In the genomic region with DNA sequence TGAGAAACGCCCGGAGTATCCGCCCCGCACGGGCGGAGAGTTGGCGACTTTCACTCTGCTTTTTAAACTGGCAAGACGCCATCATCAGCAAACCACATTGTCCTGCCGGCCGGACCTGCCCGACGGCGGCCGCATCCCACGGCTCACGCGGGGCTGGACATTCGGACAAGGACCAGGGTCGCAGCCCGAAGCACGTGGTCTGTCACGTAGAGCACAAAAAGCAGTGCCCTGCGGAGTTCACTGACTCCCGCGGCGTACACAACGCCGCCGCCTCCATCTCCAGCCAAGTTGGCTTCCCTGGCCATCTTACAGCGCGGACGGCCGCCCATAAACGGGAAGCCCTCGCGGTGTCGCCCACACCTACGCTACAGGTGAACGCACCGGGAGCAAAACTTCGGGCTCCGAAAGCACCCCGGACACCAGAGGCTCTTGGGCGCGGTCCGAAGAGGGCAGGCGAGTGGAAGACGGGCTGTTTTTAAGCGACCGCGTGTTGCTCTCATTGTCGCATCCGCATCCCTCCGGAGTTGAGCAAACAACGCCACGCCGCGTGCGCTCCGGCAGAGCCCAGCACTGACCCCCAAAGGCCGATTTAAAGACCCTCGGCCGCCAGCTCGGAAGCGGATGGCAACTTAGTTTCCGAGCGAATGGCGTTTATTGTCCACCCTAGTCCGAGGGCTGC, we compare ENCODE assay signal across 8 cellular contexts. TPM values are rescaled to one million over a fixed set of nuclear protein-coding genes. Genes with fewer than 3 reads are reported as not detected.
A peak's percentile ranks its signal among the peaks of the same experiment; 100 is the strongest.
DNase-seq lines count a peak whose midpoint lies in the region; ATAC-seq and TF ChIP-seq lines count a peak whose summit lies in the region.

No MANE protein-coding gene starts in this region.

- 0% methylated on average over 69 of the region's 69 CpGs for WGBS in heart right ventricle, 2 donors
- WGBS in prostate gland = under 1% methylated on average over 62 of the region's 69 CpGs

- H3K27me3 Mint-ChIP-seq in activated naive CD8-positive, alpha-beta T cell treated with anti-CD3 and anti-CD28 coated beads, Interleukin-2, amount 10 ng/mL, durations not matched to agents 7 days and 5 days = peaks cover 2% of the 10 kb centered on the region

- TF ChIP-seq CTCF in heart right ventricle (IDR thresholded peaks at IDR 0.05) (no peak), prostate gland (IDR thresholded peaks at IDR 0.05) (no peak), vagina (IDR thresholded peaks at IDR 0.05) (no peak)

- intact Hi-C loops in heart right ventricle (cut with DNase I) (no loop called here), prostate gland (cut with DNase I) (loop anchor here (5.0 kb wide), 1 partner anchor 48 kb away; no protein-coding TSS in a partner anchor), vagina (cut with DNase I) (no loop called here)

- POLR2A ChIA-PET in activated naive CD8-positive, alpha-beta T cell treated with anti-CD3 and anti-CD28 coated beads, Interleukin-2, amount 10 ng/mL, durations not matched to agents 7 days and 5 days (lab: Charles Lee) = interaction anchor here (1.0 to 2.3 kb wide), 2 partner anchors 38 kb away, joined by 3 to 12 read pairs; no protein-coding TSS in a partner anchor

- peaks cover 33% of the 10 kb centered on the region for H3K4me1 Mint-ChIP-seq in activated naive CD8-positive, alpha-beta T cell treated with anti-CD3 and anti-CD28 coated beads, Interleukin-2, amount 10 ng/mL, durations not matched to agents 7 days and 5 days

- TF ChIP-seq POLR2A in prostate gland (IDR thresholded peaks at IDR 0.05) = no peak
- no peak for TF ChIP-seq POLR2A in vagina (IDR thresholded peaks at IDR 0.05)

- peak; percentile 7 for ATAC-seq in activated naive CD8-positive, alpha-beta T cell treated with anti-CD3 and anti-CD28 coated beads, Interleukin-2, amount 10 ng/mL, durations not matched to agents 7 days and 5 days (ENCODE audit: low read depth)
- ATAC-seq in heart right ventricle = peak; percentile 17 to 54 (median 25)

- H3K36me3 Mint-ChIP-seq in activated naive CD8-positive, alpha-beta T cell treated with anti-CD3 and anti-CD28 coated beads, Interleukin-2, amount 10 ng/mL, durations not matched to agents 7 days and 5 days = peaks cover 2% of the 10 kb centered on the region

- DNase-seq in DMS153 treated with DMSO at 0.1 percent for 48 hours (lab: John Stamatoyannopoulos, UW; ENCODE audit: unreplicated experiment) = peak; percentile 29
- DNase-seq in DMS153 (lab: John Stamatoyannopoulos, UW) = no peak
- peak in 62 of 76 experiments; percentile 7 to 69 (median 40) for DNase-seq in HUDEP-2 (lab: John Stamatoyannopoulos, UW; ENCODE audit: unreplicated experiment in 76 of 76)
- DNase-seq in SK-N-DZ (ENCODE audit: low spot score) = peak; percentile 39
- DNase-seq in activated naive CD8-positive, alpha-beta T cell treated with anti-CD3 and anti-CD28 coated beads, Interleukin-2, amount 10 ng/mL, durations not matched to agents 7 days and 5 days = peak; percentile 68
- DNase-seq in heart right ventricle = peak; percentile 52 to 58
- DNase-seq in prostate gland (ENCODE audit: low spot score) = peak; percentile 59
- peak in 1 of 2 donors; percentile 89 for DNase-seq in vagina (ENCODE audit: extremely low spot score in 2 of 2)

- H3K4me1 ChIP-seq in heart right ventricle (peaks cover 0 to 35% (median 9%) of the 10 kb centered on the region in 9 donors), prostate gland (replicated peaks) (no peaks in the 10 kb centered on the region), vagina (peaks cover 12% of the 10 kb centered on the region)

- peak overlapping the region; percentile 87 for H3K4me3 Mint-ChIP-seq in activated naive CD8-positive, alpha-beta T cell treated with anti-CD3 and anti-CD28 coated beads, Interleukin-2, amount 10 ng/mL, durations not matched to agents 7 days and 5 days

- H3K27ac ChIP-seq in heart right ventricle (peak overlapping the region in 9 of 10 donors; percentile 61 to 96 (median 74)), prostate gland (peak overlapping the region; percentile 92 to 93), vagina (peak overlapping the region; percentile 90)

- H3K27ac Mint-ChIP-seq in activated naive CD8-positive, alpha-beta T cell treated with anti-CD3 and anti-CD28 coated beads, Interleukin-2, amount 10 ng/mL, durations not matched to agents 7 days and 5 days = peak overlapping the region; percentile 98

- H3K9me3 ChIP-seq in heart right ventricle = no peaks in the 10 kb centered on the region
- H3K9me3 ChIP-seq in prostate gland = no peaks in the 10 kb centered on the region
- no peaks in the 10 kb centered on the region for H3K9me3 ChIP-seq in vagina

- no peaks in the 10 kb centered on the region for H3K36me3 ChIP-seq in heart right ventricle
- no peaks in the 10 kb centered on the region for H3K36me3 ChIP-seq in prostate gland
- H3K36me3 ChIP-seq in vagina = no peaks in the 10 kb centered on the region

- no peaks in the 10 kb centered on the region for H3K9me3 Mint-ChIP-seq in activated naive CD8-positive, alpha-beta T cell treated with anti-CD3 and anti-CD28 coated beads, Interleukin-2, amount 10 ng/mL, durations not matched to agents 7 days and 5 days

- peak overlapping the region; percentile 64 to 87 (median 70) for H3K4me3 ChIP-seq in heart right ventricle
- peak overlapping the region; percentile 67 to 72 for H3K4me3 ChIP-seq in prostate gland
- H3K4me3 ChIP-seq in vagina = peak overlapping the region; percentile 65 to 75

- H3K27me3 ChIP-seq in heart right ventricle (no peaks in the 10 kb centered on the region), prostate gland (replicated peaks; ENCODE audit: insufficient read depth) (no peaks in the 10 kb centered on the region), vagina (no peaks in the 10 kb centered on the region)

RNA-seq across cellular contexts. Expression of a gene that starts 1.0 kb away (rescaled TPM):
- 243 and 376 TPM in 2 replicates for polyA plus RNA-seq in SK-N-DZ (2014; cell fraction: cytosol; rRNA removed)
- 93.4 and 146 TPM in 2 replicates for polyA plus RNA-seq in SK-N-DZ (2014; cell fraction: nucleus; rRNA removed)
- 10 to 100 TPM; 74.7 to 86.3 TPM for total RNA-seq in activated naive CD8-positive, alpha-beta T cell treated with anti-CD3 and anti-CD28 coated beads, Interleukin-2, amount 10 ng/mL, durations not matched to agents 7 days and 5 days
- 10 to 100 TPM in 6 of 10 donors, 1 to 10 TPM in 4; 5.7 to 16.9 (median 10.9) TPM for total RNA-seq in heart right ventricle
- 1 to 10 TPM; 6.1 TPM for polyA plus RNA-seq in heart right ventricle
- 10 to 100 TPM; 69.1 to 74.1 TPM for total RNA-seq in prostate gland
- 60.4 TPM for total RNA-seq in vagina
